Comparison of ENCODE assay signal across 9 cellular contexts in genomic region chr16:69566437-69567030, GRCh38. TPM values are rescaled to one million over a fixed set of nuclear protein-coding genes. Genes with fewer than 3 reads are reported as not detected.
DNase-seq lines count a peak whose midpoint lies in the region; ATAC-seq, FAIRE-seq and TF ChIP-seq lines count a peak whose summit lies in the region.
"Had no signal": no experiment of that assay in that cellular context is flagged by ENCODE, and none has a peak within 500 bp of the region (broad histone marks: within the 10 kb centered on the region; RNA-seq: fewer than 3 reads in every experiment).

No MANE protein-coding gene starts in this region.

- no peaks in the 10 kb centered on the region for H3K27me3 ChIP-seq in CD4-positive, CD25-positive, alpha-beta regulatory T cell (ENCODE audit: control insufficient read depth, insufficient read depth, low read length)
- H3K27me3 ChIP-seq in mononuclear cell (ENCODE audit: insufficient read depth, low read length) (no peaks in the 10 kb centered on the region), thoracic aorta (replicated peaks; ENCODE audit: insufficient read depth) (no peaks in the 10 kb centered on the region)

- FAIRE-seq in HTR-8/SVneo (lab: Jason Lieb, UNC) (no peak), D721Med (lab: Jason Lieb, UNC) (no peak)
- FAIRE-seq: TTC549 had no signal

- peaks cover 56% of the 10 kb centered on the region for H3K4me1 ChIP-seq in CD4-positive, CD25-positive, alpha-beta regulatory T cell (ENCODE audit: control insufficient read depth, insufficient read depth, low read length, poor library complexity, severe bottlenecking)
- H3K4me1 ChIP-seq in mononuclear cell (ENCODE audit: insufficient read depth, low read length) (peaks cover 37% of the 10 kb centered on the region), thoracic aorta (ENCODE audit: control insufficient read depth in 1 of 2, low read depth in 2 of 2) (peaks cover 30 to 43% of the 10 kb centered on the region in 2 donors)

- peaks cover 0 to 4% (median 0%) of the 10 kb centered on the region in 7 donors for H3K9me3 Mint-ChIP-seq in CD4-positive, CD25-positive, alpha-beta regulatory T cell
- H3K9me3 Mint-ChIP-seq in activated CD4-positive, alpha-beta memory T cell treated with anti-CD3 and anti-CD28 coated beads for 36 hours, result no peaks in the 10 kb centered on the region

- peak overlapping the region; percentile 96 to 97 (median 97) for H3K27ac Mint-ChIP-seq in CD4-positive, CD25-positive, alpha-beta regulatory T cell
- peak overlapping the region; percentile 94 for H3K27ac Mint-ChIP-seq in activated CD4-positive, alpha-beta memory T cell treated with anti-CD3 and anti-CD28 coated beads for 36 hours

- CTCF ChIA-PET in activated CD4-positive, alpha-beta memory T cell treated with anti-CD3 and anti-CD28 coated beads for 36 hours (lab: Charles Lee), result interaction anchor here (0.8 to 3.4 kb wide), 3 partner anchors 46 to 188 kb away, joined by 3 to 19 read pairs (median 4); partner anchors contain the start of gene NOB1

- peak; percentile 17 to 26 (median 20) for DNase-seq in CD4-positive, CD25-positive, alpha-beta regulatory T cell
- DNase-seq in GM20000 (ENCODE audit: low spot score) (peak; percentile 82), HTR-8/SVneo (ENCODE audit: insufficient read length, low spot score) (peak; percentile 52), erythroblast (lab: John Stamatoyannopoulos, UW) (peak; percentile 70 to 83), thoracic aorta (ENCODE audit: low spot score) (no peak), D721Med (ENCODE audit: insufficient read length, low spot score) (no peak)
- peak; percentile 47 for DNase-seq in activated CD4-positive, alpha-beta memory T cell treated with anti-CD3 and anti-CD28 coated beads for 36 hours

- H3K36me3 ChIP-seq in CD4-positive, CD25-positive, alpha-beta regulatory T cell (ENCODE audit: control insufficient read depth, insufficient read depth, low read length), result no peaks in the 10 kb centered on the region
- H3K36me3 ChIP-seq in thoracic aorta, result no peaks in the 10 kb centered on the region

- ATAC-seq in CD4-positive, CD25-positive, alpha-beta regulatory T cell (ENCODE audit: low read depth in 2 of 2), result peak; percentile 3 to 4
- ATAC-seq in thoracic aorta (ENCODE audit: insufficient number of reproducible peaks, low FRiP score, low read depth), result peak; percentile 33

- POLR2A ChIA-PET in activated CD4-positive, alpha-beta memory T cell treated with anti-CD3 and anti-CD28 coated beads for 36 hours (lab: Charles Lee), result interaction anchor here (0.7 to 1.3 kb wide), 3 partner anchors 36 to 228 kb away, joined by 3 to 4 read pairs (median 3); no protein-coding TSS in a partner anchor

- intact Hi-C loops in activated CD4-positive, alpha-beta memory T cell treated with anti-CD3 and anti-CD28 coated beads for 36 hours (cut with micrococcal nuclease), result loop anchor here (10.0 kb wide), 1 partner anchor 812 kb away; no protein-coding TSS in a partner anchor

- H3K4me3 Mint-ChIP-seq in CD4-positive, CD25-positive, alpha-beta regulatory T cell, result peak overlapping the region; percentile 96 to 99 (median 98)
- H3K4me3 Mint-ChIP-seq in activated CD4-positive, alpha-beta memory T cell treated with anti-CD3 and anti-CD28 coated beads for 36 hours, result peak overlapping the region; percentile 96

- H3K4me3 ChIP-seq in CD4-positive, CD25-positive, alpha-beta regulatory T cell (ENCODE audit: low read depth, low read length), result peak overlapping the region; percentile 91
- peak overlapping the region; percentile 88 for H3K4me3 ChIP-seq in mononuclear cell (ENCODE audit: low read length)
- peak overlapping the region; percentile 100 for H3K4me3 ChIP-seq in thoracic aorta

- peak overlapping the region; percentile 88 for H3K27ac ChIP-seq in CD4-positive, CD25-positive, alpha-beta regulatory T cell (ENCODE audit: insufficient read depth, low read length, poor library complexity, severe bottlenecking)
- H3K27ac ChIP-seq in thoracic aorta, result peak overlapping the region; percentile 99

- H3K27me3 Mint-ChIP-seq in CD4-positive, CD25-positive, alpha-beta regulatory T cell, result peaks cover 13% of the 10 kb centered on the region
- H3K27me3 Mint-ChIP-seq in activated CD4-positive, alpha-beta memory T cell treated with anti-CD3 and anti-CD28 coated beads for 36 hours, result no peaks in the 10 kb centered on the region

- TF ChIP-seq POLR2A in erythroblast (IDR thresholded peaks at IDR 0.05; ENCODE audit: low read length), result no peak

- no peaks in the 10 kb centered on the region for H3K9me3 ChIP-seq in CD4-positive, CD25-positive, alpha-beta regulatory T cell (ENCODE audit: control insufficient read depth in 2 of 2, low read length in 2 of 2)
- H3K9me3 ChIP-seq in mononuclear cell (ENCODE audit: low read depth, low read length) (no peaks in the 10 kb centered on the region), thoracic aorta (no peaks in the 10 kb centered on the region)

- peaks cover 3% of the 10 kb centered on the region for H3K36me3 Mint-ChIP-seq in CD4-positive, CD25-positive, alpha-beta regulatory T cell
- H3K36me3 Mint-ChIP-seq in activated CD4-positive, alpha-beta memory T cell treated with anti-CD3 and anti-CD28 coated beads for 36 hours, result peaks cover 20% of the 10 kb centered on the region

- no peak for TF ChIP-seq CTCF in GM20000 (IDR thresholded peaks at IDR 0.05; ENCODE audit: extremely low read depth, missing control alignments)
- TF ChIP-seq CTCF in thoracic aorta (IDR thresholded peaks at IDR 0.05), result no peak
- no peak for TF ChIP-seq CTCF in D721Med (IDR thresholded peaks at IDR 0.05; ENCODE audit: insufficient read depth, missing control alignments)

- H3K4me1 Mint-ChIP-seq in CD4-positive, CD25-positive, alpha-beta regulatory T cell, result peaks cover 34 to 56% (median 50%) of the 10 kb centered on the region in 4 donors
- peaks cover 45% of the 10 kb centered on the region for H3K4me1 Mint-ChIP-seq in activated CD4-positive, alpha-beta memory T cell treated with anti-CD3 and anti-CD28 coated beads for 36 hours (ENCODE audit: low read depth)

RNA-seq across cellular contexts. Expression of gene NFAT5, which starts 0.8 kb away (rescaled TPM):
- 57.6 TPM for total RNA-seq in CD4-positive, CD25-positive, alpha-beta regulatory T cell
- 10 to 100 TPM in 2 of 4 donors, 1 to 10 TPM in 2; 7.0 to 12.0 (median 10.0) TPM for polyA plus RNA-seq in CD4-positive, CD25-positive, alpha-beta regulatory T cell
- total RNA-seq in activated CD4-positive, alpha-beta memory T cell treated with anti-CD3 and anti-CD28 coated beads for 36 hours, result 10 to 100 TPM; 28.2 to 32.7 TPM
- total RNA-seq in mononuclear cell (43.0 TPM), thoracic aorta (10 to 100 TPM; 77.3 to 98.6 TPM)

Comparison
In these comparisons a context has a peak if more than half of its experiments do, and no peak if none do; other contexts are left out.
1. DNase-seq: peak in CD4-positive, CD25-positive, alpha-beta regulatory T cell (3 of 3), GM20000 (single experiment), HTR-8/SVneo (single experiment), activated CD4-positive, alpha-beta memory T cell treated with anti-CD3 and anti-CD28 coated beads for 36 hours (single experiment) and erythroblast (2 of 2); none in thoracic aorta (single experiment) and D721Med (single experiment).
2. Peak in every context shown above with its lines, with median percentiles within 50 percentile points of each other: H3K4me3 ChIP-seq.